ENCODE assay signal across 8 cellular contexts in the genomic region with DNA sequence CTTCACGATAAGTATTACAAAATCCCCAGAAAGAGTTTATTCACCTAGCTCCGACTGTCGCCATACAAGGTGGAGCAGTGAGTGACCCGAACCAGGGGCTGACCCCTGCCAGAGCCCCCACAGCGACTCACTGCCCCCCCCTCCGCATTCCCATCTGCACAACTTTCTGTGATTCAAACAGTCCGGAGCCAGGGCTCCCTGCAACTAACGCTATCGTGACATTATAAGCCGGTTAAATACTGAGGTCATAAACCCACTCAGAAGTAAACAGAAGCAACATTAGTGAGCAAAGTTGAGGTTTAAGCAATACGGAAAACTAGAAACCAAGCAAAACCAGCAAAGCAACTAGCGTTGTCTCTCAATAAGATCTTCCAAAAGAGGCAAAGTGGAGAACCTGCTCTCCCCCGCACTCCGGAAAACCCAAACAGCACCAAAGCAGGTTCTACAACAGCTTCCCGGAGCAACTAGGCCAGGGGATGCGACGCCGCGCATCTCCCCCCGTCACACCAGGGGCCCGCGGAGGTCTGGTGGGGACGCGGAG. TPM values are rescaled to one million over a fixed set of nuclear protein-coding genes. Genes with fewer than 3 reads are reported as not detected.
DNase-seq lines count a peak whose midpoint lies in the region; ATAC-seq and TF ChIP-seq lines count a peak whose summit lies in the region.

No MANE protein-coding gene starts in this region.

- DNase-seq in activated CD4-positive, CD25-positive, alpha-beta regulatory T cell (lab: John Stamatoyannopoulos, UW), result no peak
- DNase-seq in PC-3 (peak; percentile 51), dedifferentiated amniotic fluid mesenchymal stem cell (ENCODE audit: extremely low spot score) (peak; percentile 39), mesendoderm (no peak), thoracic aorta (ENCODE audit: low spot score) (no peak)
- DNase-seq in effector CD8-positive, alpha-beta T cell (lab: John Stamatoyannopoulos, UW), result no peak

- peak overlapping the region; percentile 46 for H3K27ac ChIP-seq in PC-3 (ENCODE audit: low read length)
- peak overlapping the region; percentile 0 for H3K27ac ChIP-seq in mesendoderm (ENCODE audit: low read depth, low read length)
- peak overlapping the region; percentile 46 to 82 for H3K27ac ChIP-seq in thoracic aorta

- H2BK15ac ChIP-seq in mesendoderm (replicated peaks; ENCODE audit: low read depth), result no peak overlapping the region

- H2BK120ac ChIP-seq in mesendoderm (ENCODE audit: low read depth, low read length), result no peak overlapping the region

- no peak for TF ChIP-seq CTCF in PC-3 (conservative IDR thresholded peaks at IDR 0.05; ENCODE audit: low read depth, low read length)
- no peak for TF ChIP-seq CTCF in thoracic aorta (IDR thresholded peaks at IDR 0.05)

- no peak overlapping the region for H2AK5ac ChIP-seq in mesendoderm (ENCODE audit: low read length)

- no peaks in the 10 kb centered on the region for H3K27me3 ChIP-seq in PC-3 (ENCODE audit: low read length)
- H3K27me3 ChIP-seq in mesendoderm (ENCODE audit: insufficient read depth, low read length, poor library complexity), result no peaks in the 10 kb centered on the region
- no peaks in the 10 kb centered on the region for H3K27me3 ChIP-seq in thoracic aorta (replicated peaks; ENCODE audit: insufficient read depth)

- H3K36me3 ChIP-seq in PC-3 (ENCODE audit: low read depth, low read length) (no peaks in the 10 kb centered on the region), mesendoderm (ENCODE audit: control insufficient read depth, insufficient read depth, low read length) (no peaks in the 10 kb centered on the region), thoracic aorta (no peaks in the 10 kb centered on the region)

- WGBS in mesendoderm (ENCODE audit: extremely low coverage, insufficient coverage, low lambda C conversion rate), result no CpG with 5 or more reads among the region's 24 CpGs

- peak overlapping the region; percentile 88 for H3K4me3 ChIP-seq in PC-3 (ENCODE audit: low read length)
- peak overlapping the region; percentile 67 for H3K4me3 ChIP-seq in mesendoderm (ENCODE audit: low read length)
- peak overlapping the region; percentile 72 for H3K4me3 ChIP-seq in thoracic aorta

- H3F3A ChIP-seq in PC-3 (ENCODE audit: low read length, unreplicated experiment), result no peaks in the 10 kb centered on the region

- peak overlapping the region; percentile 91 for H3K56ac ChIP-seq in mesendoderm (ENCODE audit: low read length)

- no peak overlapping the region for H4K8ac ChIP-seq in mesendoderm (ENCODE audit: low read depth, low read length)

- H2BK5ac ChIP-seq in mesendoderm (ENCODE audit: low read length), result no peak overlapping the region

- peaks cover 8% of the 10 kb centered on the region for H3K4me1 ChIP-seq in PC-3 (ENCODE audit: insufficient read depth, low read length)
- peaks cover 2% of the 10 kb centered on the region for H3K4me1 ChIP-seq in mesendoderm (ENCODE audit: control insufficient read depth, low read depth, low read length)
- peaks cover 10 to 19% of the 10 kb centered on the region in 2 donors for H3K4me1 ChIP-seq in thoracic aorta (ENCODE audit: control insufficient read depth in 1 of 2, low read depth in 2 of 2)

- peaks cover 52% of the 10 kb centered on the region for H3K79me2 ChIP-seq in PC-3 (ENCODE audit: low read length)
- peaks cover 30% of the 10 kb centered on the region for H3K79me2 ChIP-seq in mesendoderm (ENCODE audit: control insufficient read depth, insufficient read depth, low read length)

- H2AFZ ChIP-seq in PC-3 (ENCODE audit: low read length), result peak overlapping the region; percentile 96

- no peak overlapping the region for H4K5ac ChIP-seq in mesendoderm (ENCODE audit: low read length)

- intact Hi-C loops in PC-3 (cut with micrococcal nuclease), result loop anchor here (2.0 kb wide), 1 partner anchor 32 kb away; no protein-coding TSS in a partner anchor

- CTCF ChIA-PET in PC-3 (lab: Charles Lee), result interaction anchor here (0.8 to 1.1 kb wide), 3 partner anchors 35 to 54 kb away, joined by 3 to 4 read pairs (median 4); no protein-coding TSS in a partner anchor

- no peak overlapping the region for H3K4ac ChIP-seq in mesendoderm (ENCODE audit: low read depth, low read length)

- peak; percentile 5 to 24 for ATAC-seq in activated CD4-positive, CD25-positive, alpha-beta regulatory T cell treated with anti-CD3 and anti-CD28 coated beads, Interleukin-2, amount 50 U/mL, for 24 hours
- peak; percentile 29 for ATAC-seq in PC-3
- ATAC-seq in thoracic aorta (ENCODE audit: insufficient number of reproducible peaks, low FRiP score, low read depth), result no peak
- ATAC-seq in HG02642 (IDR thresholded peaks at IDR 0.05; ENCODE audit: poor library complexity, unreplicated experiment), result no peak

- H3K4me2 ChIP-seq in PC-3 (ENCODE audit: low read length) (peak overlapping the region; percentile 93), mesendoderm (ENCODE audit: low read length) (peak overlapping the region; percentile 38)

- peaks cover 7% of the 10 kb centered on the region for H3K79me1 ChIP-seq in mesendoderm (ENCODE audit: low read length)

- H3K18ac ChIP-seq in mesendoderm (ENCODE audit: low read length), result peak overlapping the region; percentile 73

- POLR2A ChIA-PET in PC-3 (lab: Charles Lee; ENCODE audit: unreplicated experiment), result interaction anchor here (0.6 kb wide), 1 partner anchor 762 kb away, joined by 3 read pairs; no protein-coding TSS in a partner anchor

- H3K23ac ChIP-seq in mesendoderm (ENCODE audit: low read length), result no peak overlapping the region

- H3K9me3 ChIP-seq in PC-3 (ENCODE audit: low read length) (no peaks in the 10 kb centered on the region), thoracic aorta (no peaks in the 10 kb centered on the region)

- no peaks in the 10 kb centered on the region for H3K9me2 ChIP-seq in PC-3 (replicated peaks; ENCODE audit: low read length)

- H3K9ac ChIP-seq in PC-3 (ENCODE audit: low read length) (peak overlapping the region; percentile 78), mesendoderm (ENCODE audit: low read length) (peak overlapping the region; percentile 80)

- peaks cover 9% of the 10 kb centered on the region; the same call in 1 of the 2 replicates for H4K20me1 ChIP-seq in PC-3 (ENCODE audit: low read length)

- TSS peak; percentile 53 for BruUV-seq in PC-3 (replicated peaks; lab: Mats Ljungman, UMichigan)

RNA-seq across cellular contexts. Expression of gene SCAP, which starts 0.6 kb away (rescaled TPM):
- total RNA-seq in PC-3 (2014; rRNA removed) (84.7 and 95.6 TPM in 2 replicates), thoracic aorta (100 to 1,000 TPM in 1 of 2 donors, 10 to 100 TPM in 1; 80.0 to 106 TPM)
- 35.7 TPM for polyA plus RNA-seq in mesendoderm (2013, experiment 1 of 2)
- polyA plus RNA-seq in mesendoderm (2013, experiment 2 of 2), result 36.1 TPM

RNA-seq across cellular contexts. Expression of gene ELP6, which starts 38.4 kb away (rescaled TPM):
- 64.5 and 97.9 TPM in 2 replicates for total RNA-seq in PC-3 (2014; rRNA removed)
- 32.6 TPM for polyA plus RNA-seq in mesendoderm (2013, experiment 1 of 2)
- 31.1 TPM for polyA plus RNA-seq in mesendoderm (2013, experiment 2 of 2)
- total RNA-seq in thoracic aorta, result 10 to 100 TPM; 16.5 to 28.7 TPM

Comparison
In these comparisons a context has a peak if more than half of its experiments do, and no peak if none do; other contexts are left out.
1. ATAC-seq: peak in activated CD4-positive, CD25-positive, alpha-beta regulatory T cell treated with anti-CD3 and anti-CD28 coated beads, Interleukin-2, amount 50 U/mL, for 24 hours (2 of 2) and PC-3 (single experiment); none in thoracic aorta (single experiment) and HG02642 (single experiment).
2. DNase-seq: peak in PC-3 (single experiment) and dedifferentiated amniotic fluid mesenchymal stem cell (single experiment); none in activated CD4-positive, CD25-positive, alpha-beta regulatory T cell (0 of 4), mesendoderm (single experiment), thoracic aorta (single experiment) and effector CD8-positive, alpha-beta T cell (single experiment).
3. H3K27ac ChIP-seq: peak in every context shown above with its lines; median percentile 64 in thoracic aorta; 46 in PC-3; 0 in mesendoderm.
4. Peak in every context shown above with its lines, with median percentiles within 50 percentile points of each other: H3K4me3 ChIP-seq.